ENCODE assay signal across 1 cellular context in the genomic region with DNA sequence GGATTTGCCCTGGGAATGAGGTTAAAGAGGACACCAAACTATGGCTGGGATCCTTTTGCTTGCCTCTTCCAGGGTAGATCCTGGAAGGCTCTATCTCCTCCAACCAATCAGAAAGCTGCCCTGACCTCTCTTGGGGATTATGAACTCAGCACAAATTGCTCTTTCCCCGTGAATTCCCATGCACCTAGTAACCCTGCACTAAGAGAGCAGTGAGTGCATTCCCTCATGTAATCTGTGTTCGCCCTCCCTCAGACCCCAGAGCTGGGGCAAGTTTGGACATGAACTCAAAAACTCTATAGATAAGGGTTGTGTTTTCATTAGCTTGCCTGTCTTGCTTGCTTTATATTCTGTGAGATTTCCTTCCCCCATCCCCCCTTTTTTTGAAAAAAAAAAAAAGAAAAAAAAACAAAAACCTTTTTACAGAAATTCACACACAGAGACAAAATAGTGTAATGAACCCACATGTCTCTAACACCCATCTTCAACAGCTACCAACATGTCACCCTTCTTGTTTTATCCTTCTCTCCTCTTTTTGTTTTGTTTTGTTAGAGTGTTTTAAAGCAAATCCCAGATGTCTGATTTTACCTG.
A peak's percentile ranks its signal among the peaks of the same experiment; 100 is the strongest.
TF ChIP-seq lines count a peak whose summit lies in the region.

No MANE protein-coding gene starts in this region.

TF ChIP-seq in HEK293, 187 proteins besides CTCF, POLR2A, EP300 and RAD21 (continued from another document):
- TF ChIP-seq, protein P1, sequence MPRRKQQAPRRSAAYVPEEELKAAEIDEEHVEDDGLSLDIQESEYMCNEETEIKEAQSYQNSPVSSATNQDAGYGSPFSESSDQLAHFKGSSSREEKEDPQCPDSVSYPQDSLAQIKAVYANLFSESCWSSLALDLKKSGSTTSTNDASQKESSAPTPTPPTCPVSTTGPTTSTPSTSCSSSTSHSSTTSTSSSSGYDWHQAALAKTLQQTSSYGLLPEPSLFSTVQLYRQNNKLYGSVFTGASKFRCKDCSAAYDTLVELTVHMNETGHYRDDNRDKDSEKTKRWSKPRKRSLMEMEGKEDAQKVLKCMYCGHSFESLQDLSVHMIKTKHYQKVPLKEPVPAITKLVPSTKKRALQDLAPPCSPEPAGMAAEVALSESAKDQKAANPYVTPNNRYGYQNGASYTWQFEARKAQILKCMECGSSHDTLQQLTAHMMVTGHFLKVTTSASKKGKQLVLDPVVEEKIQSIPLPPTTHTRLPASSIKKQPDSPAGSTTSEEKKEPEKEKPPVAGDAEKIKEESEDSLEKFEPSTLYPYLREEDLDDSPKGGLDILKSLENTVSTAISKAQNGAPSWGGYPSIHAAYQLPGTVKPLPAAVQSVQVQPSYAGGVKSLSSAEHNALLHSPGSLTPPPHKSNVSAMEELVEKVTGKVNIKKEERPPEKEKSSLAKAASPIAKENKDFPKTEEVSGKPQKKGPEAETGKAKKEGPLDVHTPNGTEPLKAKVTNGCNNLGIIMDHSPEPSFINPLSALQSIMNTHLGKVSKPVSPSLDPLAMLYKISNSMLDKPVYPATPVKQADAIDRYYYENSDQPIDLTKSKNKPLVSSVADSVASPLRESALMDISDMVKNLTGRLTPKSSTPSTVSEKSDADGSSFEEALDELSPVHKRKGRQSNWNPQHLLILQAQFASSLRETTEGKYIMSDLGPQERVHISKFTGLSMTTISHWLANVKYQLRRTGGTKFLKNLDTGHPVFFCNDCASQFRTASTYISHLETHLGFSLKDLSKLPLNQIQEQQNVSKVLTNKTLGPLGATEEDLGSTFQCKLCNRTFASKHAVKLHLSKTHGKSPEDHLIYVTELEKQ (tag by site-specific recombination; IDR thresholded peaks at IDR 0.05; ENCODE audit: borderline replicate concordance): no peak
- no peak for TF ChIP-seq ZNF777 (tag by site-specific recombination; IDR thresholded peaks at IDR 0.05; ENCODE audit: borderline replicate concordance)
- no peak for TF ChIP-seq ZIC2 (tag by site-specific recombination; IDR thresholded peaks at IDR 0.05)
- TF ChIP-seq YY2 (tag by site-specific recombination; IDR thresholded peaks at IDR 0.05): no peak
- TF ChIP-seq, protein P2, sequence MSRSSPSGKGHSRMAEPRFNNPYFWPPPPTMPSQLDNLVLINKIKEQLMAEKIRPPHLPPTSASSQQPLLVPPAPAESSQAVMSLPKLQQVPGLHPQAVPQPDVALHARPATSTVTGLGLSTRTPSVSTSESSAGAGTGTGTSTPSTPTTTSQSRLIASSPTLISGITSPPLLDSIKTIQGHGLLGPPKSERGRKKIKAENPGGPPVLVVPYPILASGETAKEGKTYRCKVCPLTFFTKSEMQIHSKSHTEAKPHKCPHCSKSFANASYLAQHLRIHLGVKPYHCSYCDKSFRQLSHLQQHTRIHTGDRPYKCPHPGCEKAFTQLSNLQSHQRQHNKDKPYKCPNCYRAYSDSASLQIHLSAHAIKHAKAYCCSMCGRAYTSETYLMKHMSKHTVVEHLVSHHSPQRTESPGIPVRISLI (tag by site-specific recombination; IDR thresholded peaks at IDR 0.05): peak; percentile 94
- TF ChIP-seq ZNF157 (tag by site-specific recombination; IDR thresholded peaks at IDR 0.05): no peak
- no peak for TF ChIP-seq RBAK (tag by site-specific recombination; IDR thresholded peaks at IDR 0.05)
- TF ChIP-seq ZSCAN30 (tag by site-specific recombination; IDR thresholded peaks at IDR 0.05): no peak
- no peak for TF ChIP-seq ZNF830 (tag by site-specific recombination; IDR thresholded peaks at IDR 0.05; ENCODE audit: low read depth)
- TF ChIP-seq, protein P3, sequence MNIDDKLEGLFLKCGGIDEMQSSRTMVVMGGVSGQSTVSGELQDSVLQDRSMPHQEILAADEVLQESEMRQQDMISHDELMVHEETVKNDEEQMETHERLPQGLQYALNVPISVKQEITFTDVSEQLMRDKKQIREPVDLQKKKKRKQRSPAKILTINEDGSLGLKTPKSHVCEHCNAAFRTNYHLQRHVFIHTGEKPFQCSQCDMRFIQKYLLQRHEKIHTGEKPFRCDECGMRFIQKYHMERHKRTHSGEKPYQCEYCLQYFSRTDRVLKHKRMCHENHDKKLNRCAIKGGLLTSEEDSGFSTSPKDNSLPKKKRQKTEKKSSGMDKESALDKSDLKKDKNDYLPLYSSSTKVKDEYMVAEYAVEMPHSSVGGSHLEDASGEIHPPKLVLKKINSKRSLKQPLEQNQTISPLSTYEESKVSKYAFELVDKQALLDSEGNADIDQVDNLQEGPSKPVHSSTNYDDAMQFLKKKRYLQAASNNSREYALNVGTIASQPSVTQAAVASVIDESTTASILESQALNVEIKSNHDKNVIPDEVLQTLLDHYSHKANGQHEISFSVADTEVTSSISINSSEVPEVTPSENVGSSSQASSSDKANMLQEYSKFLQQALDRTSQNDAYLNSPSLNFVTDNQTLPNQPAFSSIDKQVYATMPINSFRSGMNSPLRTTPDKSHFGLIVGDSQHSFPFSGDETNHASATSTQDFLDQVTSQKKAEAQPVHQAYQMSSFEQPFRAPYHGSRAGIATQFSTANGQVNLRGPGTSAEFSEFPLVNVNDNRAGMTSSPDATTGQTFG (tag by site-specific recombination; IDR thresholded peaks at IDR 0.05; ENCODE audit: borderline replicate concordance): no peak
- no peak for TF ChIP-seq ZFHX2 (tag by site-specific recombination; conservative IDR thresholded peaks at IDR 0.05)
- peak; percentile 92 for TF ChIP-seq ZBTB17 (tag by site-specific recombination; IDR thresholded peaks at IDR 0.05)
- TF ChIP-seq YY1 (tag by site-specific recombination; IDR thresholded peaks at IDR 0.05): no peak
- no peak for TF ChIP-seq ZNF433 (tag by site-specific recombination; IDR thresholded peaks at IDR 0.05; ENCODE audit: low read depth)
- TF ChIP-seq ZNF335 (tag by site-specific recombination; conservative IDR thresholded peaks at IDR 0.05): 0 out of 2 replicates have a peak, but pooled peaks have one; percentile 16
- TF ChIP-seq, protein P4, sequence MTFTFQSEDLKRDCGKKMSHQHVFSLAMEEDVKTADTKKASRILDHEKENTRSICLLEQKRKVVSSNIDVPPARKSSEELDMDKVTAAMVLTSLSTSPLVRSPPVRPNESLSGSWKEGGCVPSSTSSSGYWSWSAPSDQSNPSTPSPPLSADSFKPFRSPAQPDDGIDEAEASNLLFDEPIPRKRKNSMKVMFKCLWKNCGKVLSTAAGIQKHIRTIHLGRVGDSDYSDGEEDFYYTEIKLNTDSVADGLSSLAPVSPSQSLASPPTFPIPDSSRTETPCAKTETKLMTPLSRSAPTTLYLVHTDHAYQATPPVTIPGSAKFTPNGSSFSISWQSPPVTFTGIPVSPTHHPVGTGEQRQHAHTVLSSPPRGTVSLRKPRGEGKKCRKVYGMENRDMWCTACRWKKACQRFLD (tag by site-specific recombination; IDR thresholded peaks at IDR 0.05): no peak
- no peak for TF ChIP-seq SALL2 (tag by site-specific recombination; IDR thresholded peaks at IDR 0.05; ENCODE audit: borderline replicate concordance)
- TF ChIP-seq, protein P5, sequence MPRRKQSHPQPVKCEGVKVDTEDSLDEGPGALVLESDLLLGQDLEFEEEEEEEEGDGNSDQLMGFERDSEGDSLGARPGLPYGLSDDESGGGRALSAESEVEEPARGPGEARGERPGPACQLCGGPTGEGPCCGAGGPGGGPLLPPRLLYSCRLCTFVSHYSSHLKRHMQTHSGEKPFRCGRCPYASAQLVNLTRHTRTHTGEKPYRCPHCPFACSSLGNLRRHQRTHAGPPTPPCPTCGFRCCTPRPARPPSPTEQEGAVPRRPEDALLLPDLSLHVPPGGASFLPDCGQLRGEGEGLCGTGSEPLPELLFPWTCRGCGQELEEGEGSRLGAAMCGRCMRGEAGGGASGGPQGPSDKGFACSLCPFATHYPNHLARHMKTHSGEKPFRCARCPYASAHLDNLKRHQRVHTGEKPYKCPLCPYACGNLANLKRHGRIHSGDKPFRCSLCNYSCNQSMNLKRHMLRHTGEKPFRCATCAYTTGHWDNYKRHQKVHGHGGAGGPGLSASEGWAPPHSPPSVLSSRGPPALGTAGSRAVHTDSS (tag by site-specific recombination; IDR thresholded peaks at IDR 0.05): no peak
- TF ChIP-seq TCF7L2 (IDR thresholded peaks at IDR 0.05; ENCODE audit: borderline replicate concordance, low read depth, low read length): no peak
- TF ChIP-seq, protein P6, sequence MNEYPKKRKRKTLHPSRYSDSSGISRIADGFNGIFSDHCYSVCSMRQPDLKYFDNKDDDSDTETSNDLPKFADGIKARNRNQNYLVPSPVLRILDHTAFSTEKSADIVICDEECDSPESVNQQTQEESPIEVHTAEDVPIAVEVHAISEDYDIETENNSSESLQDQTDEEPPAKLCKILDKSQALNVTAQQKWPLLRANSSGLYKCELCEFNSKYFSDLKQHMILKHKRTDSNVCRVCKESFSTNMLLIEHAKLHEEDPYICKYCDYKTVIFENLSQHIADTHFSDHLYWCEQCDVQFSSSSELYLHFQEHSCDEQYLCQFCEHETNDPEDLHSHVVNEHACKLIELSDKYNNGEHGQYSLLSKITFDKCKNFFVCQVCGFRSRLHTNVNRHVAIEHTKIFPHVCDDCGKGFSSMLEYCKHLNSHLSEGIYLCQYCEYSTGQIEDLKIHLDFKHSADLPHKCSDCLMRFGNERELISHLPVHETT (tag by site-specific recombination; IDR thresholded peaks at IDR 0.05): no peak
- no peak for TF ChIP-seq SP7 (tag by site-specific recombination; IDR thresholded peaks at IDR 0.05)
- no peak for TF ChIP-seq ZNF677 (tag by site-specific recombination; IDR thresholded peaks at IDR 0.05)
- TF ChIP-seq ZNF274 (IDR thresholded peaks at IDR 0.05; ENCODE audit: low read length): no peak
- TF ChIP-seq ZNF274 (tag by site-specific recombination; IDR thresholded peaks at IDR 0.05; ENCODE audit: borderline replicate concordance): no peak
- no peak for TF ChIP-seq ZNF214 (tag by site-specific recombination; IDR thresholded peaks at IDR 0.05; ENCODE audit: borderline replicate concordance)
- TF ChIP-seq KLF10 (tag by site-specific recombination; IDR thresholded peaks at IDR 0.05): no peak
- no peak for TF ChIP-seq ZFP69B (tag by site-specific recombination; IDR thresholded peaks at IDR 0.05)
- TF ChIP-seq ZNF664 (tag by site-specific recombination; IDR thresholded peaks at IDR 0.05): no peak
- TF ChIP-seq, protein P7, sequence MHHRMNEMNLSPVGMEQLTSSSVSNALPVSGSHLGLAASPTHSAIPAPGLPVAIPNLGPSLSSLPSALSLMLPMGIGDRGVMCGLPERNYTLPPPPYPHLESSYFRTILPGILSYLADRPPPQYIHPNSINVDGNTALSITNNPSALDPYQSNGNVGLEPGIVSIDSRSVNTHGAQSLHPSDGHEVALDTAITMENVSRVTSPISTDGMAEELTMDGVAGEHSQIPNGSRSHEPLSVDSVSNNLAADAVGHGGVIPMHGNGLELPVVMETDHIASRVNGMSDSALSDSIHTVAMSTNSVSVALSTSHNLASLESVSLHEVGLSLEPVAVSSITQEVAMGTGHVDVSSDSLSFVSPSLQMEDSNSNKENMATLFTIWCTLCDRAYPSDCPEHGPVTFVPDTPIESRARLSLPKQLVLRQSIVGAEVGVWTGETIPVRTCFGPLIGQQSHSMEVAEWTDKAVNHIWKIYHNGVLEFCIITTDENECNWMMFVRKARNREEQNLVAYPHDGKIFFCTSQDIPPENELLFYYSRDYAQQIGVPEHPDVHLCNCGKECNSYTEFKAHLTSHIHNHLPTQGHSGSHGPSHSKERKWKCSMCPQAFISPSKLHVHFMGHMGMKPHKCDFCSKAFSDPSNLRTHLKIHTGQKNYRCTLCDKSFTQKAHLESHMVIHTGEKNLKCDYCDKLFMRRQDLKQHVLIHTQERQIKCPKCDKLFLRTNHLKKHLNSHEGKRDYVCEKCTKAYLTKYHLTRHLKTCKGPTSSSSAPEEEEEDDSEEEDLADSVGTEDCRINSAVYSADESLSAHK (tag by site-specific recombination; IDR thresholded peaks at IDR 0.05): no peak
TF ChIP-seq in HEK293: peak in this region for 27.
